13 cellular contexts compared by ENCODE assay signal in genomic region chr14:75335588-75335987, GRCh38. TPM values are rescaled to one million over a fixed set of nuclear protein-coding genes. Genes with fewer than 3 reads are reported as not detected.
A peak's percentile ranks its signal among the peaks of the same experiment; 100 is the strongest.
DNase-seq lines count a peak whose midpoint lies in the region; ATAC-seq, FAIRE-seq and TF ChIP-seq lines count a peak whose summit lies in the region.
"Had no signal": no experiment of that assay in that cellular context is flagged by ENCODE, and none has a peak within 500 bp of the region (broad histone marks: within the 10 kb centered on the region; RNA-seq: fewer than 3 reads in every experiment).

No MANE protein-coding gene starts in this region.

- H3K9me3 Mint-ChIP-seq in naive thymus-derived CD8-positive, alpha-beta T cell, result peaks cover 0 to 2% (median 0%) of the 10 kb centered on the region in 9 donors

- peak; percentile 78 for DNase-seq in Ammon's horn (ENCODE audit: low spot score)
- DNase-seq in GM12865 (ENCODE audit: low read depth), result peak; percentile 34
- DNase-seq in GM12878 (ENCODE audit: low read depth, low spot score), result peak; percentile 45
- DNase-seq in naive thymus-derived CD8-positive, alpha-beta T cell, result no peak
- no peak for DNase-seq in NK-92 (lab: John Stamatoyannopoulos, UW; ENCODE audit: unreplicated experiment)
- DNase-seq in DMS53 (lab: John Stamatoyannopoulos, UW), result no peak
- no peak for DNase-seq in urothelium cell line (ENCODE audit: low spot score)
- DNase-seq: activated T-cell treated with anti-CD3 and anti-CD28 coated beads, Interleukin-2, amount 50 U/mL, for 48 hours; BE2C; MG63; SHP77 treated with DMSO at 0.1 percent for 48 hours had no signal

- SMC1A ChIA-PET in GM12878 (lab: Charles Lee; ENCODE audit: uncharacterized antibody, unreplicated experiment), result interaction anchor here (0.8 to 1.7 kb wide), 4 partner anchors 13 to 105 kb away, joined by 3 to 6 read pairs (median 4); no protein-coding TSS in a partner anchor

- H4K20me1 ChIP-seq in GM12878 (ENCODE audit: control insufficient read depth, insufficient read depth), result no peaks in the 10 kb centered on the region

- FAIRE-seq in GM12878 (lab: Jason Lieb, UNC), result no peak
- no peak for FAIRE-seq in urothelium cell line (lab: Jason Lieb, UNC)

- no TSS peak for BruUV-seq in GM12878 (replicated peaks; lab: Mats Ljungman, UMichigan)

- peak overlapping the region; percentile 20; the same call in 1 of the 2 replicates for H3K27ac ChIP-seq in GM12878 (ENCODE audit: control insufficient read depth, insufficient read depth)
- H3K27ac ChIP-seq: VCaP had no signal

- peaks cover 0 to 2% (median 0%) of the 10 kb centered on the region in 5 donors for H3K27me3 Mint-ChIP-seq in naive thymus-derived CD8-positive, alpha-beta T cell

- in situ Hi-C loops in GM12878 (cut with MboI), result no loop called here

- H3K36me3 Mint-ChIP-seq in naive thymus-derived CD8-positive, alpha-beta T cell, result no peaks in the 10 kb centered on the region

- H3K27ac Mint-ChIP-seq in naive thymus-derived CD8-positive, alpha-beta T cell, result peak overlapping the region; percentile 43 to 97 (median 57)

- no peaks in the 10 kb centered on the region for H3K36me3 ChIP-seq in GM12878 (ENCODE audit: control insufficient read depth in 2 of 2, insufficient read depth in 2 of 2, low read length in 1 of 2)
- H3K36me3 ChIP-seq: BE2C, MG63 had no signal

- H3K9me3 ChIP-seq in GM12878 (replicated peaks; ENCODE audit: control insufficient read depth, insufficient read depth, low read length), result no peaks in the 10 kb centered on the region
- H3K9me3 ChIP-seq: BE2C, MG63 had no signal

- H3K4me2 ChIP-seq in GM12878 (ENCODE audit: control insufficient read depth, insufficient read depth), result no peak overlapping the region

- no peak for TF ChIP-seq POLR2A in GM12878 (IDR thresholded peaks at IDR 0.05; ENCODE audit: low read depth, low read length)

- TF ChIP-seq CTCF in GM12865 (IDR thresholded peaks at IDR 0.05; ENCODE audit: insufficient read depth, low read depth, low read length, missing control alignments) (no peak), GM12878 (IDR thresholded peaks at IDR 0.05 in 2 of 3, conservative IDR thresholded peaks at IDR 0.05 in 1 of 3; ENCODE audit: control insufficient read depth in 2 of 3, extremely low read depth in 1 of 3, insufficient read depth in 1 of 3, low read depth in 3 of 3, low read length in 3 of 3) (no peak)

- H2AFZ ChIP-seq in GM12878 (ENCODE audit: control insufficient read depth, low read depth, low read length), result peak overlapping the region; percentile 24

- H3K4me3 ChIP-seq in GM12865 (ENCODE audit: low read depth, low read length), result peak overlapping the region; percentile 23; the same call in 1 of the 2 replicates
- no peak overlapping the region for H3K4me3 ChIP-seq in GM12878
- H3K4me3 ChIP-seq: MG63 had no signal

- intact Hi-C loops in GM12878 (cut with micrococcal nuclease; ENCODE audit: unreplicated experiment), result no loop called here

- ATAC-seq in GM12878 (peak; percentile 60), GM18861 (IDR thresholded peaks at IDR 0.05; ENCODE audit: unreplicated experiment) (no peak)
- no peak for ATAC-seq in naive thymus-derived CD8-positive, alpha-beta T cell

- RAD21 ChIA-PET in GM12878 (lab: Charles Lee; ENCODE audit: unreplicated experiment), result interaction anchor here (0.6 to 1.3 kb wide), 3 partner anchors 16 to 100 kb away, joined by 3 to 5 read pairs (median 5); no protein-coding TSS in a partner anchor

- H3K4me1 ChIP-seq in GM12878 (ENCODE audit: control insufficient read depth, insufficient read depth, low read length), result peaks cover 27% of the 10 kb centered on the region
- H3K4me1 ChIP-seq: BE2C had no signal

- H3K4me3 Mint-ChIP-seq in naive thymus-derived CD8-positive, alpha-beta T cell, result peak overlapping the region in 9 of 10 donors; percentile 9 to 85 (median 49)

- TF ChIP-seq EP300 in GM12878 (IDR thresholded peaks at IDR 0.05; ENCODE audit: borderline replicate concordance in 1 of 2, control insufficient read depth in 1 of 2, low read depth in 2 of 2, low read length in 2 of 2), result no peak

- POLR2A ChIA-PET in GM12878 (lab: Charles Lee), result interaction anchor here (0.6 to 0.7 kb wide), 2 partner anchors 24 to 30 kb away, joined by 3 to 4 read pairs; no protein-coding TSS in a partner anchor
- POLR2A ChIA-PET in naive thymus-derived CD8-positive, alpha-beta T cell (lab: Charles Lee), result interaction anchor here (0.6 kb wide), 2 partner anchors 9 to 30 kb away, joined by 3 to 9 read pairs; no protein-coding TSS in a partner anchor

- CTCF ChIA-PET in GM12878 (lab: Yijun Ruan, JAX), result interaction anchor here (1.0 to 1.1 kb wide), 3 partner anchors 27 to 118 kb away, joined by 3 to 4 read pairs (median 3); no protein-coding TSS in a partner anchor

- TF ChIP-seq RAD21 in GM12878 (IDR thresholded peaks at IDR 0.05; ENCODE audit: insufficient read depth, low read depth, low read length), result no peak

- no peaks in the 10 kb centered on the region for H3K79me2 ChIP-seq in GM12878 (ENCODE audit: control insufficient read depth, insufficient read depth, low read length)

- WGBS in GM12878 (ENCODE audit: insufficient coverage, insufficient replicate concordance, low lambda C conversion rate, missing lambda C conversion rate), result 0% methylated on average over 6 of the region's 6 CpGs

- H3K27me3 ChIP-seq in GM12878 (replicated peaks in 1 of 2; ENCODE audit: control insufficient read depth in 2 of 2, insufficient read depth in 2 of 2, low read length in 1 of 2), result no peaks in the 10 kb centered on the region; a peak in 1 of 4 replicates
- H3K27me3 ChIP-seq: BE2C, MG63 had no signal

- H3K9ac ChIP-seq in GM12878 (ENCODE audit: control insufficient read depth, insufficient read depth, low read length), result no peak overlapping the region

- H3K4me1 Mint-ChIP-seq in naive thymus-derived CD8-positive, alpha-beta T cell, result peaks cover 20 to 32% (median 29%) of the 10 kb centered on the region in 4 donors

TF ChIP-seq in GM12878, 131 proteins besides CTCF, POLR2A, EP300 and RAD21:
- TF ChIP-seq RAD51 (IDR thresholded peaks at IDR 0.05) (peak; percentile 59; the same call in 1 of the 2 replicates), RELB (IDR thresholded peaks at IDR 0.05; ENCODE audit: low read depth) (peak; percentile 26; the same call in 1 of the 2 replicates), TBL1XR1 (IDR thresholded peaks at IDR 0.05; ENCODE audit: low read depth, low read length) (no peak)
TF ChIP-seq in GM12878: peak in this region for 2.

RNA-seq across cellular contexts. Expression of gene FOS, which starts 57.0 kb away (rescaled TPM):
- 5.1 and 5.7 TPM in 2 replicates for total RNA-seq in GM12878 (2013; cell fraction: nucleolus; rRNA removed)
- 0.05 and 0.40 TPM in 2 replicates for total RNA-seq in GM12878 (2014; rRNA removed)
- 0.09 and 0.13 TPM in 2 replicates for total RNA-seq in GM12878 (2014; rRNA removed; fragmentation: Illumina TruSeq; extraction: Trizol)
- total RNA-seq in GM12878 (2021), result 0.43 and 0.64 TPM in 2 replicates
- 0.64 TPM for polyA plus RNA-seq in GM12878 (2011; ENCODE audit: low read depth)
- polyA plus RNA-seq in GM12878 (2011; rRNA removed), result 0.95 TPM in 2 replicates
- polyA plus RNA-seq in GM12878 (2011; cell fraction: cytosol; rRNA removed), result 1.1 and 1.4 TPM in 2 replicates
- 7.4 and 8.9 TPM in 2 replicates for polyA plus RNA-seq in GM12878 (2011; cell fraction: nucleus; rRNA removed)
- 0.54 and 1.5 TPM in 2 replicates for polyA plus RNA-seq in GM12878 (2012)
- 0.10 TPM in 1 of 2 replicates, not detected in the other for polyA plus RNA-seq in GM12878 (2014; fragmentation: Illumina TruSeq; extraction: Trizol)
- under 1 TPM; 0.02 to 0.13 TPM for polyA plus RNA-seq in GM12878 (2014; fragmentation: Nextera tagmentation; extraction: Ambion mirVana)
- polyA plus RNA-seq in GM12878 (2014; rRNA removed), result 0.10 and 0.36 TPM in 2 replicates
- polyA plus RNA-seq in GM12878 (2016; fragmentation: Nextera tagmentation; extraction: Ambion mirVana), result under 1 TPM; 0.67 to 0.75 TPM
- 1.6 and 4.9 TPM in 2 replicates for polyA minus RNA-seq in GM12878 (2011; rRNA and poly(A)+ RNA removed)
- polyA minus RNA-seq in GM12878 (2011; cell fraction: cytosol; rRNA and poly(A)+ RNA removed), result 3.4 and 4.5 TPM in 2 replicates
- 17.4 and 22.5 TPM in 2 replicates for polyA minus RNA-seq in GM12878 (2011; cell fraction: nucleus; rRNA and poly(A)+ RNA removed)
- total RNA-seq in naive thymus-derived CD8-positive, alpha-beta T cell, result 1 to 10 TPM; 9.4 to 9.6 TPM
- polyA plus RNA-seq in naive thymus-derived CD8-positive, alpha-beta T cell, result 100 to 1,000 TPM in 2 of 3 donors, 10 to 100 TPM in 1; 80.3 to 510 (median 252) TPM

Comparison
In these comparisons a context has a peak if more than half of its experiments do, and no peak if none do; other contexts are left out.
1. DNase-seq: peak in Ammon's horn (single experiment), GM12865 (single experiment) and GM12878 (single experiment); none in naive thymus-derived CD8-positive, alpha-beta T cell (0 of 10), NK-92 (single experiment), DMS53 (single experiment) and urothelium cell line (single experiment).